ENCODE assay signal across 1 cellular context in the genomic region with DNA sequence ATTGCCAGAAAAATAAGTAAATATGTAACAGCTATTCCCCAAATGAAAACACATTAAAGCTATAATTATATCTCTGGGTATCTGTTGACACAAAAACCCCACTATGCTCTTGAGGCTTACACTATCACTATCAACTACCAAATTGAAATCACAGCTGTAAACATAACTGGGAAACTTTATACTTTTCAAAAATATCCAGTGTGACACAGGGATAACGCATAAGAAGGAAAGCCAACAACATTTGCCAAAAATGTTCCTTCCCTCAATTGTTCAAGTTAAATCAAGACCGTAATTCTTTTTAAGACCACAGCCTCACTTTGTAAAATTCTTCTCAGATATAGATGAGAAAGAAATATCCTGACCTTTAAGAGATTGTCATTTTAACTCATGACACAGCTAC.
TF ChIP-seq lines count a peak whose summit lies in the region.

No MANE protein-coding gene starts in this region.

TF ChIP-seq in IMR-90, 13 proteins besides CTCF, POLR2A, EP300 and RAD21:
- TF ChIP-seq MXI1 (IDR thresholded peaks at IDR 0.05; ENCODE audit: borderline replicate concordance, low read depth, low read length): no peak
- no peak for TF ChIP-seq SMC3 (IDR thresholded peaks at IDR 0.05; ENCODE audit: low read depth, low read length)
- TF ChIP-seq BHLHE40 (IDR thresholded peaks at IDR 0.05; ENCODE audit: low read depth, low read length): no peak
- TF ChIP-seq RCOR1 (IDR thresholded peaks at IDR 0.05; ENCODE audit: insufficient replicate concordance, low read length): no peak
- no peak for TF ChIP-seq RFX5 (IDR thresholded peaks at IDR 0.05; ENCODE audit: low read depth, low read length)
- no peak for TF ChIP-seq FOS (IDR thresholded peaks at IDR 0.05; ENCODE audit: low read depth, low read length)
- TF ChIP-seq, protein P1, sequence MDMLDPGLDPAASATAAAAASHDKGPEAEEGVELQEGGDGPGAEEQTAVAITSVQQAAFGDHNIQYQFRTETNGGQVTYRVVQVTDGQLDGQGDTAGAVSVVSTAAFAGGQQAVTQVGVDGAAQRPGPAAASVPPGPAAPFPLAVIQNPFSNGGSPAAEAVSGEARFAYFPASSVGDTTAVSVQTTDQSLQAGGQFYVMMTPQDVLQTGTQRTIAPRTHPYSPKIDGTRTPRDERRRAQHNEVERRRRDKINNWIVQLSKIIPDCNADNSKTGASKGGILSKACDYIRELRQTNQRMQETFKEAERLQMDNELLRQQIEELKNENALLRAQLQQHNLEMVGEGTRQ (IDR thresholded peaks at IDR 0.05; ENCODE audit: low read depth, low read length): no peak
- no peak for TF ChIP-seq CHD1 (IDR thresholded peaks at IDR 0.05; ENCODE audit: low read depth, low read length)
- no peak for TF ChIP-seq NFE2L2 (IDR thresholded peaks at IDR 0.05; ENCODE audit: low read depth, low read length)
- no peak for TF ChIP-seq CEBPB (IDR thresholded peaks at IDR 0.05; ENCODE audit: low read depth, low read length)
- TF ChIP-seq MAFK (IDR thresholded peaks at IDR 0.05; ENCODE audit: low read depth, low read length): no peak
- no peak for TF ChIP-seq MAZ (IDR thresholded peaks at IDR 0.05; ENCODE audit: borderline replicate concordance, low read depth, low read length)
- TF ChIP-seq, protein P2, sequence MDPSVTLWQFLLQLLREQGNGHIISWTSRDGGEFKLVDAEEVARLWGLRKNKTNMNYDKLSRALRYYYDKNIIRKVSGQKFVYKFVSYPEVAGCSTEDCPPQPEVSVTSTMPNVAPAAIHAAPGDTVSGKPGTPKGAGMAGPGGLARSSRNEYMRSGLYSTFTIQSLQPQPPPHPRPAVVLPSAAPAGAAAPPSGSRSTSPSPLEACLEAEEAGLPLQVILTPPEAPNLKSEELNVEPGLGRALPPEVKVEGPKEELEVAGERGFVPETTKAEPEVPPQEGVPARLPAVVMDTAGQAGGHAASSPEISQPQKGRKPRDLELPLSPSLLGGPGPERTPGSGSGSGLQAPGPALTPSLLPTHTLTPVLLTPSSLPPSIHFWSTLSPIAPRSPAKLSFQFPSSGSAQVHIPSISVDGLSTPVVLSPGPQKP (IDR thresholded peaks at IDR 0.05; ENCODE audit: borderline replicate concordance, low read depth, low read length): no peak
